8 cellular contexts compared by ENCODE assay signal in genomic region chr12:127293507-127294310, GRCh38.
DNase-seq lines count a peak whose midpoint lies in the region; ATAC-seq and TF ChIP-seq lines count a peak whose summit lies in the region.

No MANE protein-coding gene starts in this region.

- no peak overlapping the region for H2BK5ac ChIP-seq in IMR-90 (ENCODE audit: low read depth, low read length, poor library complexity, severe bottlenecking)

- H3K4me2 ChIP-seq in IMR-90 (ENCODE audit: low read depth, low read length): no peak overlapping the region

- no peaks in the 10 kb centered on the region for H3K36me3 Mint-ChIP-seq in T-cell
- no peaks in the 10 kb centered on the region for H3K36me3 Mint-ChIP-seq in brain
- no peaks in the 10 kb centered on the region for H3K36me3 Mint-ChIP-seq in stimulated activated memory B cell treated with anti-CD40 and anti-IgM and Interleukin-4, amounts not matched to agents 10 μg/mL and 1 μg/mL and 100 μg/mL, for 72 hours

- peaks cover 7% of the 10 kb centered on the region for H3K9me3 ChIP-seq in IMR-90 (ENCODE audit: control insufficient read depth, insufficient read depth, low read length)

- no peak overlapping the region for H3K4me3 Mint-ChIP-seq in T-cell
- H3K4me3 Mint-ChIP-seq in brain: no peak overlapping the region
- H3K4me3 Mint-ChIP-seq in stimulated activated memory B cell treated with anti-CD40 and anti-IgM and Interleukin-4, amounts not matched to agents 10 μg/mL and 1 μg/mL and 100 μg/mL, for 72 hours: no peak overlapping the region

- H2BK15ac ChIP-seq in IMR-90 (ENCODE audit: low read depth, low read length): no peak overlapping the region

- WGBS in IMR-90 (ENCODE audit: extremely low coverage in 2 of 2, insufficient read length in 1 of 2), 2 experiments: 84% methylated on average over 4 of the region's 13 CpGs; no CpG with 5 or more reads in 1 of the 2 experiments

- no peak overlapping the region for H2BK20ac ChIP-seq in IMR-90 (ENCODE audit: low read depth, low read length)

- no peak overlapping the region for H3K56ac ChIP-seq in IMR-90 (ENCODE audit: extremely low read depth, insufficient read depth, low read length)

- H4K20me1 ChIP-seq in IMR-90 (ENCODE audit: insufficient read depth, low read length): no peaks in the 10 kb centered on the region

- H3K27me3 Mint-ChIP-seq in T-cell (peaks cover 0 to 2% of the 10 kb centered on the region in 2 donors), brain (no peaks in the 10 kb centered on the region)
- no peaks in the 10 kb centered on the region for H3K27me3 Mint-ChIP-seq in stimulated activated memory B cell treated with anti-CD40 and anti-IgM and Interleukin-4, amounts not matched to agents 10 μg/mL and 1 μg/mL and 100 μg/mL, for 72 hours

- H3K23ac ChIP-seq in IMR-90 (ENCODE audit: low read depth, low read length): no peak overlapping the region

- CTCF ChIA-PET in IMR-90 (lab: Yijun Ruan, JAX): interaction anchor here (0.6 to 3.3 kb wide), 6 partner anchors 8 to 1000 kb away, joined by 3 to 22 read pairs (median 4); no protein-coding TSS in a partner anchor
- CTCF ChIA-PET in T-cell (lab: Charles Lee): interaction anchor here in 1 of 2 donors (1.6 kb wide), 1 partner anchor 185 kb away, joined by 9 read pairs; no protein-coding TSS in a partner anchor

- H3K9me1 ChIP-seq in IMR-90 (ENCODE audit: insufficient read depth, low read length): no peaks in the 10 kb centered on the region

- peak; percentile 88 for TF ChIP-seq RAD21 in IMR-90 (IDR thresholded peaks at IDR 0.05; ENCODE audit: low read length)

- ATAC-seq in IMR-90 (ENCODE audit: low read depth) (peak; percentile 40; the same call in 1 of the 2 replicates), T-cell (replicated peaks in 1 of 4) (no peak)
- ATAC-seq in stimulated activated memory B cell treated with anti-CD40 and anti-IgM and Interleukin-4, amounts not matched to agents 10 μg/mL and 1 μg/mL and 100 μg/mL, for 72 hours: no peak

- intact Hi-C loops in IMR-90 (cut with micrococcal nuclease): no loop called here

- no peaks in the 10 kb centered on the region for H3K4me1 Mint-ChIP-seq in T-cell
- no peaks in the 10 kb centered on the region for H3K4me1 Mint-ChIP-seq in brain
- no peaks in the 10 kb centered on the region for H3K4me1 Mint-ChIP-seq in stimulated activated memory B cell treated with anti-CD40 and anti-IgM and Interleukin-4, amounts not matched to agents 10 μg/mL and 1 μg/mL and 100 μg/mL, for 72 hours

- H4K5ac ChIP-seq in IMR-90 (ENCODE audit: low read depth, low read length): no peak overlapping the region

- no peaks in the 10 kb centered on the region for H3K79me1 ChIP-seq in IMR-90 (ENCODE audit: low read depth in 1 of 2, low read length in 2 of 2)

- no TSS peak for BruUV-seq in IMR-90 (replicated peaks; lab: Mats Ljungman, UMichigan)

- TF ChIP-seq CTCF in IMR-90 (conservative IDR thresholded peaks at IDR 0.05; ENCODE audit: low read depth, low read length) (peak; percentile 64), brain (conservative IDR thresholded peaks at IDR 0.05) (peak; percentile 68 to 72), kidney epithelial cell (IDR thresholded peaks at IDR 0.05; ENCODE audit: insufficient read depth, low read length, poor library complexity, severe bottlenecking) (peak; percentile 89)

- POLR2A ChIA-PET in IMR-90 (lab: Charles Lee; ENCODE audit: unreplicated experiment): no interaction called here
- POLR2A ChIA-PET in T-cell (lab: Charles Lee): no interaction called here

- DNase-seq in DMS 273 (lab: John Stamatoyannopoulos, UW; ENCODE audit: unreplicated experiment) (peak; percentile 47), DMS 273 treated with DMSO at 0.1 percent for 48 hours (lab: John Stamatoyannopoulos, UW) (no peak), IMR-90 (peak; percentile 33), T-cell (peak in 18 of 34 experiments; percentile 3 to 47 (median 14)), kidney epithelial cell (ENCODE audit: low read depth) (no peak)
- DNase-seq in stimulated activated CD4-positive, alpha-beta T cell treated with anti-CD3 and anti-CD28 coated beads, TNF-alpha, amount 100 ng/mL, for 4 hours (ENCODE audit: low read depth in 3 of 3): peak; percentile 8 to 19 (median 9)

- H2AK5ac ChIP-seq in IMR-90 (ENCODE audit: low read depth, low read length): no peak overlapping the region

- dilution Hi-C loops in IMR-90 (cut with HindIII; ENCODE audit: low sequenced_read_pairs, unreplicated experiment): no loop called here

- H3K9me3 Mint-ChIP-seq in T-cell: peaks cover 0 to 8% (median 0%) of the 10 kb centered on the region in 3 donors
- peaks cover 0 to 80% (median 0%) of the 10 kb centered on the region in 5 experiments for H3K9me3 Mint-ChIP-seq in brain
- H3K9me3 Mint-ChIP-seq in stimulated activated memory B cell treated with anti-CD40 and anti-IgM and Interleukin-4, amounts not matched to agents 10 μg/mL and 1 μg/mL and 100 μg/mL, for 72 hours: peaks cover 3% of the 10 kb centered on the region

- H3K36me3 ChIP-seq in IMR-90 (ENCODE audit: control insufficient read depth, insufficient read depth, low read length): no peaks in the 10 kb centered on the region
- no peaks in the 10 kb centered on the region for H3K36me3 ChIP-seq in kidney epithelial cell (ENCODE audit: control insufficient read depth, insufficient read depth, low read length)

- no peak overlapping the region for H4K91ac ChIP-seq in IMR-90 (ENCODE audit: insufficient read depth, low read depth, low read length)

- no peaks in the 10 kb centered on the region for H3K27me3 ChIP-seq in IMR-90 (ENCODE audit: control insufficient read depth, insufficient read depth, low read length)
- H3K27me3 ChIP-seq in kidney epithelial cell (ENCODE audit: control insufficient read depth, insufficient read depth, low read length): no peaks in the 10 kb centered on the region

- no peak overlapping the region for H3K27ac ChIP-seq in IMR-90 (ENCODE audit: insufficient read depth, low read length)

- H3K14ac ChIP-seq in IMR-90 (replicated peaks; ENCODE audit: low read depth, low read length): no peak overlapping the region

- no peak overlapping the region for H3K18ac ChIP-seq in IMR-90 (ENCODE audit: low read depth, low read length)

- no peak overlapping the region for H2AFZ ChIP-seq in IMR-90 (replicated peaks; ENCODE audit: low read length, poor library complexity)

- H3K4me3 ChIP-seq in IMR-90 (ENCODE audit: insufficient read depth, low read depth, low read length) (no peak overlapping the region), kidney epithelial cell (ENCODE audit: low read depth, low read length) (no peak overlapping the region)

- peak overlapping the region; percentile 18; the same call in 1 of the 2 replicates for H2BK120ac ChIP-seq in IMR-90 (ENCODE audit: low read depth, low read length)

- no peak overlapping the region for H4K8ac ChIP-seq in IMR-90 (ENCODE audit: low read depth in 2 of 2, low read length in 2 of 2)

- no peak for TF ChIP-seq POLR2A in IMR-90 (IDR thresholded peaks at IDR 0.05; ENCODE audit: low read depth, low read length)

- no peak overlapping the region for H3K27ac Mint-ChIP-seq in T-cell
- H3K27ac Mint-ChIP-seq in brain: peak overlapping the region in 1 of 5 experiments; percentile 34
- H3K27ac Mint-ChIP-seq in stimulated activated memory B cell treated with anti-CD40 and anti-IgM and Interleukin-4, amounts not matched to agents 10 μg/mL and 1 μg/mL and 100 μg/mL, for 72 hours: no peak overlapping the region

- H2AK9ac ChIP-seq in IMR-90 (replicated peaks; ENCODE audit: low read depth, low read length, poor library complexity): no peak overlapping the region

- no peaks in the 10 kb centered on the region for H3K4me1 ChIP-seq in IMR-90 (ENCODE audit: control insufficient read depth, insufficient read depth, low read length)

- H3K4ac ChIP-seq in IMR-90 (ENCODE audit: low read depth, low read length): no peak overlapping the region

- in situ Hi-C loops in IMR-90 (cut with MboI; ENCODE audit: low sequenced_read_pairs): loop anchor here (5.0 kb wide), 1 partner anchor 186 kb away; no protein-coding TSS in a partner anchor

- no peak overlapping the region for H3K9ac ChIP-seq in IMR-90 (ENCODE audit: low read depth, low read length)

TF ChIP-seq in IMR-90, 13 proteins besides CTCF, POLR2A, EP300 and RAD21:
- TF ChIP-seq MAFK (IDR thresholded peaks at IDR 0.05; ENCODE audit: low read depth, low read length) (no peak), MXI1 (IDR thresholded peaks at IDR 0.05; ENCODE audit: borderline replicate concordance, low read depth, low read length) (no peak), SMC3 (IDR thresholded peaks at IDR 0.05; ENCODE audit: low read depth, low read length) (peak; percentile 87)

Comparison
In these comparisons a context has a peak if more than half of its experiments do, and no peak if none do; other contexts are left out.
1. DNase-seq: peak in DMS 273 (single experiment), IMR-90 (single experiment), T-cell (18 of 34) and stimulated activated CD4-positive, alpha-beta T cell treated with anti-CD3 and anti-CD28 coated beads, TNF-alpha, amount 100 ng/mL, for 4 hours (3 of 3); none in DMS 273 treated with DMSO at 0.1 percent for 48 hours (single experiment) and kidney epithelial cell (single experiment).
2. Peak in every context shown above with its lines, with median percentiles within 50 percentile points of each other: CTCF ChIP-seq.